In the genomic region with DNA sequence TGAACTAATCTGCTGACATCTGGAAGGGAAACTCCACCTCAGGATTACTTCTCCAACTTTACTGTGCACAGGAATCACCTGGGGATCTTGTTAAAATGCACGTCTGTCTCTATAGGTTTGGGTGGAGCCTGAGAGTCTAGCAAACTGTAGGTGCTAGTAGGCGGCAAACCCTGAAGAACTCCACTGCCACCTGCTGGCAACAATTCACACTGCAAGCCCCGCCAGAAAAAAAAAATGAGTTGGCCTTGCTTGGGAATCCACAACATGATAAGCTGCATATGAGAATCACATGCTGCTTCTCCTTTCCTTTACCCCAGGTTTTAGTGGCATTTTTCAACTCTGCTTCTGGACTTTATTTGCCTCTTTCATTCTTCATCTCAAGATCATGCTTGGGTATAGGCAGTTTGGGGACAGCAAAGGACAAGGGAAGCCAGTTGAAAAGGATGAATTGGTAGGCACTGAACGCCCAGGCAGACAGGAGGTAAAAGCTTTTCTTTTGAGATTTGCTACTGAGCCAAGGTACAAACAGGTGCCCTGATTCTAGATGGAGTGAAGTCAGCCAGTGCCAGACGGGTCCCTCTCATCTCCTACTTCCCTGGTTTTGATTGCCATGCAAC, we compare ENCODE assay signal across 1 cellular context.
TF ChIP-seq lines count a peak whose summit lies in the region.

No MANE protein-coding gene starts in this region.

TF ChIP-seq in HepG2, 621 proteins besides CTCF, POLR2A, EP300 and RAD21 (continued from another document):
- TF ChIP-seq, protein P1, sequence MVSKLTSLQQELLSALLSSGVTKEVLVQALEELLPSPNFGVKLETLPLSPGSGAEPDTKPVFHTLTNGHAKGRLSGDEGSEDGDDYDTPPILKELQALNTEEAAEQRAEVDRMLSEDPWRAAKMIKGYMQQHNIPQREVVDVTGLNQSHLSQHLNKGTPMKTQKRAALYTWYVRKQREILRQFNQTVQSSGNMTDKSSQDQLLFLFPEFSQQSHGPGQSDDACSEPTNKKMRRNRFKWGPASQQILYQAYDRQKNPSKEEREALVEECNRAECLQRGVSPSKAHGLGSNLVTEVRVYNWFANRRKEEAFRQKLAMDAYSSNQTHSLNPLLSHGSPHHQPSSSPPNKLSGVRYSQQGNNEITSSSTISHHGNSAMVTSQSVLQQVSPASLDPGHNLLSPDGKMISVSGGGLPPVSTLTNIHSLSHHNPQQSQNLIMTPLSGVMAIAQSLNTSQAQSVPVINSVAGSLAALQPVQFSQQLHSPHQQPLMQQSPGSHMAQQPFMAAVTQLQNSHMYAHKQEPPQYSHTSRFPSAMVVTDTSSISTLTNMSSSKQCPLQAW (CRISPR knock-in tag; IDR thresholded peaks at IDR 0.05) = 0 out of 2 replicates have a peak, but pooled peaks have one; percentile 19
- TF ChIP-seq FOXJ3 (CRISPR knock-in tag; IDR thresholded peaks at IDR 0.05; ENCODE audit: borderline replicate concordance) = peak; percentile 47; the same call in 1 of the 2 replicates
- TF ChIP-seq ZNF44 (CRISPR knock-in tag; IDR thresholded peaks at IDR 0.05) = 0 out of 2 replicates have a peak, but pooled peaks have one; percentile 22
- TF ChIP-seq, protein P2, sequence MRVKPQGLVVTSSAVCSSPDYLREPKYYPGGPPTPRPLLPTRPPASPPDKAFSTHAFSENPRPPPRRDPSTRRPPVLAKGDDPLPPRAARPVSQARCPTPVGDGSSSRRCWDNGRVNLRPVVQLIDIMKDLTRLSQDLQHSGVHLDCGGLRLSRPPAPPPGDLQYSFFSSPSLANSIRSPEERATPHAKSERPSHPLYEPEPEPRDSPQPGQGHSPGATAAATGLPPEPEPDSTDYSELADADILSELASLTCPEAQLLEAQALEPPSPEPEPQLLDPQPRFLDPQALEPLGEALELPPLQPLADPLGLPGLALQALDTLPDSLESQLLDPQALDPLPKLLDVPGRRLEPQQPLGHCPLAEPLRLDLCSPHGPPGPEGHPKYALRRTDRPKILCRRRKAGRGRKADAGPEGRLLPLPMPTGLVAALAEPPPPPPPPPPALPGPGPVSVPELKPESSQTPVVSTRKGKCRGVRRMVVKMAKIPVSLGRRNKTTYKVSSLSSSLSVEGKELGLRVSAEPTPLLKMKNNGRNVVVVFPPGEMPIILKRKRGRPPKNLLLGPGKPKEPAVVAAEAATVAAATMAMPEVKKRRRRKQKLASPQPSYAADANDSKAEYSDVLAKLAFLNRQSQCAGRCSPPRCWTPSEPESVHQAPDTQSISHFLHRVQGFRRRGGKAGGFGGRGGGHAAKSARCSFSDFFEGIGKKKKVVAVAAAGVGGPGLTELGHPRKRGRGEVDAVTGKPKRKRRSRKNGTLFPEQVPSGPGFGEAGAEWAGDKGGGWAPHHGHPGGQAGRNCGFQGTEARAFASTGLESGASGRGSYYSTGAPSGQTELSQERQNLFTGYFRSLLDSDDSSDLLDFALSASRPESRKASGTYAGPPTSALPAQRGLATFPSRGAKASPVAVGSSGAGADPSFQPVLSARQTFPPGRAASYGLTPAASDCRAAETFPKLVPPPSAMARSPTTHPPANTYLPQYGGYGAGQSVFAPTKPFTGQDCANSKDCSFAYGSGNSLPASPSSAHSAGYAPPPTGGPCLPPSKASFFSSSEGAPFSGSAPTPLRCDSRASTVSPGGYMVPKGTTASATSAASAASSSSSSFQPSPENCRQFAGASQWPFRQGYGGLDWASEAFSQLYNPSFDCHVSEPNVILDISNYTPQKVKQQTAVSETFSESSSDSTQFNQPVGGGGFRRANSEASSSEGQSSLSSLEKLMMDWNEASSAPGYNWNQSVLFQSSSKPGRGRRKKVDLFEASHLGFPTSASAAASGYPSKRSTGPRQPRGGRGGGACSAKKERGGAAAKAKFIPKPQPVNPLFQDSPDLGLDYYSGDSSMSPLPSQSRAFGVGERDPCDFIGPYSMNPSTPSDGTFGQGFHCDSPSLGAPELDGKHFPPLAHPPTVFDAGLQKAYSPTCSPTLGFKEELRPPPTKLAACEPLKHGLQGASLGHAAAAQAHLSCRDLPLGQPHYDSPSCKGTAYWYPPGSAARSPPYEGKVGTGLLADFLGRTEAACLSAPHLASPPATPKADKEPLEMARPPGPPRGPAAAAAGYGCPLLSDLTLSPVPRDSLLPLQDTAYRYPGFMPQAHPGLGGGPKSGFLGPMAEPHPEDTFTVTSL (CRISPR knock-in tag; IDR thresholded peaks at IDR 0.05; ENCODE audit: borderline replicate concordance) = 0 out of 2 replicates have a peak, but pooled peaks have one; percentile 30
- peak; percentile 96 for TF ChIP-seq ZNF362 (CRISPR knock-in tag; IDR thresholded peaks at IDR 0.05; ENCODE audit: borderline replicate concordance)
- TF ChIP-seq ZNF232 (CRISPR knock-in tag; IDR thresholded peaks at IDR 0.05; ENCODE audit: borderline replicate concordance) = peak; percentile 32; the same call in 1 of the 2 replicates
- TF ChIP-seq, protein P3, sequence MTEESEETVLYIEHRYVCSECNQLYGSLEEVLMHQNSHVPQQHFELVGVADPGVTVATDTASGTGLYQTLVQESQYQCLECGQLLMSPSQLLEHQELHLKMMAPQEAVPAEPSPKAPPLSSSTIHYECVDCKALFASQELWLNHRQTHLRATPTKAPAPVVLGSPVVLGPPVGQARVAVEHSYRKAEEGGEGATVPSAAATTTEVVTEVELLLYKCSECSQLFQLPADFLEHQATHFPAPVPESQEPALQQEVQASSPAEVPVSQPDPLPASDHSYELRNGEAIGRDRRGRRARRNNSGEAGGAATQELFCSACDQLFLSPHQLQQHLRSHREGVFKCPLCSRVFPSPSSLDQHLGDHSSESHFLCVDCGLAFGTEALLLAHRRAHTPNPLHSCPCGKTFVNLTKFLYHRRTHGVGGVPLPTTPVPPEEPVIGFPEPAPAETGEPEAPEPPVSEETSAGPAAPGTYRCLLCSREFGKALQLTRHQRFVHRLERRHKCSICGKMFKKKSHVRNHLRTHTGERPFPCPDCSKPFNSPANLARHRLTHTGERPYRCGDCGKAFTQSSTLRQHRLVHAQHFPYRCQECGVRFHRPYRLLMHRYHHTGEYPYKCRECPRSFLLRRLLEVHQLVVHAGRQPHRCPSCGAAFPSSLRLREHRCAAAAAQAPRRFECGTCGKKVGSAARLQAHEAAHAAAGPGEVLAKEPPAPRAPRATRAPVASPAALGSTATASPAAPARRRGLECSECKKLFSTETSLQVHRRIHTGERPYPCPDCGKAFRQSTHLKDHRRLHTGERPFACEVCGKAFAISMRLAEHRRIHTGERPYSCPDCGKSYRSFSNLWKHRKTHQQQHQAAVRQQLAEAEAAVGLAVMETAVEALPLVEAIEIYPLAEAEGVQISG (CRISPR knock-in tag; IDR thresholded peaks at IDR 0.05) = peak; percentile 32; the same call in 1 of the 2 replicates
- TF ChIP-seq TEAD3 (CRISPR knock-in tag; optimal IDR thresholded peaks at IDR 0.05; ENCODE audit: borderline replicate concordance) = peak; percentile 97
- TF ChIP-seq, protein P4, sequence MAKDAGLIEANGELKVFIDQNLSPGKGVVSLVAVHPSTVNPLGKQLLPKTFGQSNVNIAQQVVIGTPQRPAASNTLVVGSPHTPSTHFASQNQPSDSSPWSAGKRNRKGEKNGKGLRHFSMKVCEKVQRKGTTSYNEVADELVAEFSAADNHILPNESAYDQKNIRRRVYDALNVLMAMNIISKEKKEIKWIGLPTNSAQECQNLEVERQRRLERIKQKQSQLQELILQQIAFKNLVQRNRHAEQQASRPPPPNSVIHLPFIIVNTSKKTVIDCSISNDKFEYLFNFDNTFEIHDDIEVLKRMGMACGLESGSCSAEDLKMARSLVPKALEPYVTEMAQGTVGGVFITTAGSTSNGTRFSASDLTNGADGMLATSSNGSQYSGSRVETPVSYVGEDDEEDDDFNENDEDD (CRISPR knock-in tag; IDR thresholded peaks at IDR 0.05; ENCODE audit: borderline replicate concordance) = 0 out of 2 replicates have a peak, but pooled peaks have one; percentile 14
- TF ChIP-seq ZNF792 (CRISPR knock-in tag; IDR thresholded peaks at IDR 0.05) = 0 out of 2 replicates have a peak, but pooled peaks have one; percentile 36
- no peak for TF ChIP-seq MYNN (CRISPR knock-in tag; IDR thresholded peaks at IDR 0.05; ENCODE audit: low read depth)
- peak; percentile 76 for TF ChIP-seq STAG1 (CRISPR knock-in tag; IDR thresholded peaks at IDR 0.05)
- TF ChIP-seq ZNF12 (CRISPR knock-in tag; IDR thresholded peaks at IDR 0.05) = no peak
- TF ChIP-seq ZBTB43 (CRISPR knock-in tag; conservative IDR thresholded peaks at IDR 0.05) = 0 out of 2 replicates have a peak, but pooled peaks have one; percentile 35
- TF ChIP-seq DR1 (CRISPR knock-in tag; IDR thresholded peaks at IDR 0.05) = no peak
- TF ChIP-seq ZNF382 (CRISPR knock-in tag; IDR thresholded peaks at IDR 0.05; ENCODE audit: borderline replicate concordance) = no peak
- no peak for TF ChIP-seq ZNF160 (CRISPR knock-in tag; IDR thresholded peaks at IDR 0.05)
- TF ChIP-seq, protein P5, sequence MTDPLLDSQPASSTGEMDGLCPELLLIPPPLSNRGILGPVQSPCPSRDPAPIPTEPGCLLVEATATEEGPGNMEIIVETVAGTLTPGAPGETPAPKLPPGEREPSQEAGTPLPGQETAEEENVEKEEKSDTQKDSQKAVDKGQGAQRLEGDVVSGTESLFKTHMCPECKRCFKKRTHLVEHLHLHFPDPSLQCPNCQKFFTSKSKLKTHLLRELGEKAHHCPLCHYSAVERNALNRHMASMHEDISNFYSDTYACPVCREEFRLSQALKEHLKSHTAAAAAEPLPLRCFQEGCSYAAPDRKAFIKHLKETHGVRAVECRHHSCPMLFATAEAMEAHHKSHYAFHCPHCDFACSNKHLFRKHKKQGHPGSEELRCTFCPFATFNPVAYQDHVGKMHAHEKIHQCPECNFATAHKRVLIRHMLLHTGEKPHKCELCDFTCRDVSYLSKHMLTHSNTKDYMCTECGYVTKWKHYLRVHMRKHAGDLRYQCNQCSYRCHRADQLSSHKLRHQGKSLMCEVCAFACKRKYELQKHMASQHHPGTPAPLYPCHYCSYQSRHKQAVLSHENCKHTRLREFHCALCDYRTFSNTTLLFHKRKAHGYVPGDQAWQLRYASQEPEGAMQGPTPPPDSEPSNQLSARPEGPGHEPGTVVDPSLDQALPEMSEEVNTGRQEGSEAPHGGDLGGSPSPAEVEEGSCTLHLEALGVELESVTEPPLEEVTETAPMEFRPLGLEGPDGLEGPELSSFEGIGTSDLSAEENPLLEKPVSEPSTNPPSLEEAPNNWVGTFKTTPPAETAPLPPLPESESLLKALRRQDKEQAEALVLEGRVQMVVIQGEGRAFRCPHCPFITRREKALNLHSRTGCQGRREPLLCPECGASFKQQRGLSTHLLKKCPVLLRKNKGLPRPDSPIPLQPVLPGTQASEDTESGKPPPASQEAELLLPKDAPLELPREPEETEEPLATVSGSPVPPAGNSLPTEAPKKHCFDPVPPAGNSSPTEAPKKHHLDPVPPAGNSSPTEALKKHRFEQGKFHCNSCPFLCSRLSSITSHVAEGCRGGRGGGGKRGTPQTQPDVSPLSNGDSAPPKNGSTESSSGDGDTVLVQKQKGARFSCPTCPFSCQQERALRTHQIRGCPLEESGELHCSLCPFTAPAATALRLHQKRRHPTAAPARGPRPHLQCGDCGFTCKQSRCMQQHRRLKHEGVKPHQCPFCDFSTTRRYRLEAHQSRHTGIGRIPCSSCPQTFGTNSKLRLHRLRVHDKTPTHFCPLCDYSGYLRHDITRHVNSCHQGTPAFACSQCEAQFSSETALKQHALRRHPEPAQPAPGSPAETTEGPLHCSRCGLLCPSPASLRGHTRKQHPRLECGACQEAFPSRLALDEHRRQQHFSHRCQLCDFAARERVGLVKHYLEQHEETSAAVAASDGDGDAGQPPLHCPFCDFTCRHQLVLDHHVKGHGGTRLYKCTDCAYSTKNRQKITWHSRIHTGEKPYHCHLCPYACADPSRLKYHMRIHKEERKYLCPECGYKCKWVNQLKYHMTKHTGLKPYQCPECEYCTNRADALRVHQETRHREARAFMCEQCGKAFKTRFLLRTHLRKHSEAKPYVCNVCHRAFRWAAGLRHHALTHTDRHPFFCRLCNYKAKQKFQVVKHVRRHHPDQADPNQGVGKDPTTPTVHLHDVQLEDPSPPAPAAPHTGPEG (CRISPR knock-in tag; IDR thresholded peaks at IDR 0.05) = 0 out of 2 replicates have a peak, but pooled peaks have one; percentile 42
- 0 out of 2 replicates have a peak, but pooled peaks have one; percentile 44 for TF ChIP-seq ERF (CRISPR knock-in tag; IDR thresholded peaks at IDR 0.05)
- peak; percentile 82 for TF ChIP-seq SMC3 (IDR thresholded peaks at IDR 0.05; ENCODE audit: low read length)
- no peak for TF ChIP-seq ZBTB7A (CRISPR knock-in tag; IDR thresholded peaks at IDR 0.05)
- 0 out of 2 replicates have a peak, but pooled peaks have one; percentile 10 for TF ChIP-seq NCOA2 (CRISPR knock-in tag; IDR thresholded peaks at IDR 0.05)
- TF ChIP-seq SOX13 (IDR thresholded peaks at IDR 0.05) = no peak
- 0 out of 4 replicates have a peak, but pooled peaks of 1 of the 2 experiments have one; percentile 14 for TF ChIP-seq SOX13 (CRISPR knock-in tag; conservative IDR thresholded peaks at IDR 0.05 in 1 of 2, IDR thresholded peaks at IDR 0.05 in 1 of 2)
